In the genomic region with DNA sequence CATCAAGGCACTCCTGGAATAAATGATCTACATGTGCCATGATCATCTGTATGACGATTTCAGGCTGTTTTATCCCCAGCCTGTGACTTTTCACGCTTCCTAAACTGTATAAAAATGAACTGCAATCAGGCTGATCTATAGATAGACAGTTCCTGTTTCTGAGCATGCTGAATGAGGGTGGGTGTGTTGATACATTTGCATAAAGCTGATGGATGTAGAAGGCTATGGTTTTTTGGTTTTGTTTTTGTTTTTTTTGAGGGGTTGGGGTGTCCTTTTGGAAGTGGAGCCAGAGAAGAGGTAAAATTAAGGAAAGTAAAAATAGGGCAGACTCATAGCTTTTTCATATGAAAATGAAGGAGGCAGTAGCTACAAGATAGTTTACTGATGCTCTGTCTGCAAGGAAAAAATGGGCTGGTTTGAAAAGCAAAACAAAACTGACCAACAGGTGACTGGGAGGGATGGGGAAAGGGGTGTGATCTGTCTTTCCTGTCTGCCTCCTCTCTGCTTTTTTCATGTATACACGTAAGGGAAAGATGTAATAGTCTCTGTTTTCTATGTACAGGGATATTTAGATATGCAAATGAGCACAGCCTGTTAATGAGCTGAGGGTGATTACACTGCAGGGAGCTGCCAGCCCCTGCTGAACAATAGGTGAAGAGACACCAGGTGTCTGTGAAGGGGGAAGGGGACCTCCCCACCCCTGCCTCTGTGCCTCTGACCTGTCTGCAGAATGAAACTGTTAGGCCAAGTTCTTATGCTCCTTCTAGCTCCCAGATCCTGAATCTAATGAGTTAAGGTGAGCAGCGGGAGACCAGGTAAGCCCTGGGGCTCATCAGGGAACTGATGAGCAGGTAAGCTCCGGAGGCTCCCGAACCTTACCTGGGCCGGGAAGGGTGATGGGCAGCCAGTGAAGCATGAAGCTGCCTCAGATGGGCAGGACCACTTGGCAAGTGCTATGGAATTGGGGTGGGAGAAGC, we compare ENCODE assay signal across 15 cellular contexts. TPM values are rescaled to one million over a fixed set of nuclear protein-coding genes. Genes with fewer than 3 reads are reported as not detected.
DNase-seq lines count a peak whose midpoint lies in the region; ATAC-seq and TF ChIP-seq lines count a peak whose summit lies in the region.
"Had no signal": no experiment of that assay in that cellular context is flagged by ENCODE, and none has a peak within 500 bp of the region (broad histone marks: within the 10 kb centered on the region; RNA-seq: fewer than 3 reads in every experiment).

No MANE protein-coding gene starts in this region.

- H3K4me3 ChIP-seq in OCI-LY7 (ENCODE audit: low read depth, low read length, poor library complexity, severe bottlenecking) (no peak overlapping the region), A673 (ENCODE audit: low read depth, low read length, poor library complexity, severe bottlenecking) (no peak overlapping the region)
- H3K4me3 ChIP-seq: pancreas, thyroid gland had no signal

- no peak overlapping the region for H3K4me3 Mint-ChIP-seq in progenitor cell of endocrine pancreas (ENCODE audit: low read depth)

- no peaks in the 10 kb centered on the region for H3K9me3 ChIP-seq in OCI-LY7 (ENCODE audit: low read length)
- H3K9me3 ChIP-seq in A673 (ENCODE audit: low read depth, low read length, poor library complexity, severe bottlenecking) = no peaks in the 10 kb centered on the region
- H3K9me3 ChIP-seq: pancreas, thyroid gland had no signal

- peaks cover 4% of the 10 kb centered on the region for H3K9me3 Mint-ChIP-seq in progenitor cell of endocrine pancreas (ENCODE audit: low read depth)

- ATAC-seq in HG02938 (IDR thresholded peaks at IDR 0.05; ENCODE audit: unreplicated experiment) (peak; percentile 68), GM21529 (IDR thresholded peaks at IDR 0.05; ENCODE audit: unreplicated experiment) (no peak)

- H3K27ac Mint-ChIP-seq in progenitor cell of endocrine pancreas = peak overlapping the region; percentile 26

- intact Hi-C loops in OCI-LY7 (cut with micrococcal nuclease; ENCODE audit: unreplicated experiment) (no loop called here), A673 (cut with micrococcal nuclease; ENCODE audit: unreplicated experiment) (no loop called here)

- no peaks in the 10 kb centered on the region for H3K79me2 ChIP-seq in OCI-LY7 (ENCODE audit: insufficient read depth, low read depth, low read length)

- H3K27me3 ChIP-seq in A673 (replicated peaks; ENCODE audit: insufficient read depth, low read depth, low read length, poor library complexity) = no peaks in the 10 kb centered on the region
- H3K27me3 ChIP-seq: pancreas, thyroid gland had no signal

- peak overlapping the region; percentile 24 for H3K4me2 ChIP-seq in OCI-LY7 (ENCODE audit: low read length)

- peaks cover 11% of the 10 kb centered on the region for H3K4me1 Mint-ChIP-seq in progenitor cell of endocrine pancreas (ENCODE audit: low read depth)

- no peak overlapping the region for H2AFZ ChIP-seq in OCI-LY7 (ENCODE audit: low read length)

- H3K27ac ChIP-seq in OCI-LY7 (ENCODE audit: low read depth, low read length, poor library complexity, severe bottlenecking) = no peak overlapping the region
- H3K27ac ChIP-seq in A673 (ENCODE audit: low read depth, low read length, poor library complexity, severe bottlenecking) = no peak overlapping the region
- H3K27ac ChIP-seq: 22Rv1, pancreas, thyroid gland had no signal

- DNase-seq in NCI-H1417 (lab: John Stamatoyannopoulos, UW) = peak in 2 of 3 experiments; percentile 51 to 74
- DNase-seq in NCI-H1417 treated with DMSO at 0.1 percent for 48 hours (lab: John Stamatoyannopoulos, UW) = no peak
- peak; percentile 8 for DNase-seq in OCI-LY7 (ENCODE audit: low spot score)
- no peak for DNase-seq in progenitor cell of endocrine pancreas (ENCODE audit: low spot score, unreplicated experiment)
- no peak for DNase-seq in NCI-H2227 (lab: John Stamatoyannopoulos, UW; ENCODE audit: unreplicated experiment)
- no peak for DNase-seq in A673 (ENCODE audit: low spot score)
- DNase-seq: activated naive CD4-positive, alpha-beta T cell treated with Interleukin-2 at 50 U/mL for 16 hours; foreskin melanocyte; NCI-H2227 treated with DMSO at 0.1 percent for 48 hours; SHP77; thyroid gland had no signal

- no peaks in the 10 kb centered on the region for H3K9me2 ChIP-seq in OCI-LY7 (ENCODE audit: insufficient read depth, low read length)

- BruUV-seq in OCI-LY7 (replicated peaks; lab: Mats Ljungman, UMichigan) (no TSS peak), A673 (replicated peaks; lab: Mats Ljungman, UMichigan) (no TSS peak)

- CTCF ChIA-PET in OCI-LY7 (lab: Charles Lee; ENCODE audit: unreplicated experiment) (no interaction called here), A673 (lab: Charles Lee) (no interaction called here)

- no peaks in the 10 kb centered on the region for H3K36me3 Mint-ChIP-seq in progenitor cell of endocrine pancreas (ENCODE audit: insufficient read depth)

- no peak for TF ChIP-seq CTCF in OCI-LY7 (conservative IDR thresholded peaks at IDR 0.05; ENCODE audit: low read length)
- TF ChIP-seq CTCF in progenitor cell of endocrine pancreas (IDR thresholded peaks at IDR 0.05; ENCODE audit: unreplicated experiment) = no peak
- TF ChIP-seq CTCF in A673 (conservative IDR thresholded peaks at IDR 0.05; ENCODE audit: low read depth, low read length) = no peak

- peaks cover 37% of the 10 kb centered on the region for H3K27me3 Mint-ChIP-seq in progenitor cell of endocrine pancreas

- H4K20me1 ChIP-seq in OCI-LY7 (ENCODE audit: insufficient read depth, low read length) = no peaks in the 10 kb centered on the region

- POLR2A ChIA-PET in OCI-LY7 (lab: Charles Lee) (no interaction called here), A673 (lab: Charles Lee; ENCODE audit: low non-redundant PET) (no interaction called here)

- H3K36me3 ChIP-seq in OCI-LY7 (ENCODE audit: insufficient read depth, low read length) = no peaks in the 10 kb centered on the region
- no peaks in the 10 kb centered on the region for H3K36me3 ChIP-seq in A673 (ENCODE audit: insufficient read depth, low read length, poor library complexity, severe bottlenecking)
- H3K36me3 ChIP-seq: pancreas, thyroid gland had no signal

- peaks cover 12% of the 10 kb centered on the region for H3K4me1 ChIP-seq in OCI-LY7 (ENCODE audit: insufficient read depth, low read length, poor library complexity, severe bottlenecking)
- H3K4me1 ChIP-seq in A673 (ENCODE audit: insufficient read depth, low read length, poor library complexity, severe bottlenecking) = no peaks in the 10 kb centered on the region
- H3K4me1 ChIP-seq: pancreas, thyroid gland had no signal

RNA-seq across cellular contexts. Expression of gene LYRM9, which starts 46.6 kb away (rescaled TPM):
- 0.35 TPM in 1 of 2 replicates, not detected in the other for total RNA-seq in OCI-LY7 (2014; rRNA removed; shearing (Covaris generic))
- total RNA-seq in OCI-LY7 (2022) = 1.4 and 1.9 TPM in 2 replicates
- total RNA-seq in progenitor cell of endocrine pancreas = 9.5 and 12.2 TPM in 2 replicates
- total RNA-seq in A673 (2021) = 2.8 and 4.7 TPM in 2 replicates

Comparison
In these comparisons a context has a peak if more than half of its experiments do, and no peak if none do; other contexts are left out.
1. DNase-seq: peak in NCI-H1417 (2 of 3) and OCI-LY7 (single experiment); none in NCI-H1417 treated with DMSO at 0.1 percent for 48 hours (single experiment), progenitor cell of endocrine pancreas (single experiment), NCI-H2227 (single experiment) and A673 (single experiment).